17 cellular contexts compared by ENCODE assay signal in genomic region chr18:46419391-46420141, GRCh38.
DNase-seq lines count a peak whose midpoint lies in the region; ATAC-seq and TF ChIP-seq lines count a peak whose summit lies in the region.
"Had no signal": no experiment of that assay in that cellular context is flagged by ENCODE, and none has a peak within 500 bp of the region (broad histone marks: within the 10 kb centered on the region; RNA-seq: fewer than 3 reads in every experiment).

No MANE protein-coding gene starts in this region.

- CTCF ChIA-PET in Calu3 (lab: Charles Lee) = no interaction called here

- H3K27ac Mint-ChIP-seq in brain = peak overlapping the region in 4 of 5 experiments; percentile 63 to 89 (median 86)
- no peak overlapping the region for H3K27ac Mint-ChIP-seq in stimulated activated effector memory CD8-positive, alpha-beta T cell treated with anti-CD3 and anti-CD28 coated beads, Interleukin-12 subunit alpha, Interleukin-12 subunit beta, amount 100 ng/mL, for 72 hours
- H3K27ac Mint-ChIP-seq in Calu3 (ENCODE audit: unreplicated experiment) = no peak overlapping the region
- H3K27ac Mint-ChIP-seq: activated T-helper 17 cell treated with anti-CD3 and anti-CD28 coated beads, Interleukin-2, amount 50 U/mL, for 72 hours; progenitor cell of endocrine pancreas; T-helper 17 cell had no signal

- no peak for TF ChIP-seq CTCF in brain (conservative IDR thresholded peaks at IDR 0.05)
- TF ChIP-seq CTCF in Calu3 (IDR thresholded peaks at IDR 0.05; ENCODE audit: unreplicated experiment) = no peak

- intact Hi-C loops in Calu3 (cut with micrococcal nuclease; ENCODE audit: unreplicated experiment) = no loop called here

- no TSS peak for BruUV-seq in Calu3 (replicated peaks; lab: Mats Ljungman, UMichigan)

- H3K4me1 Mint-ChIP-seq in brain (peaks cover 75% of the 10 kb centered on the region), Calu3 (ENCODE audit: low read depth, unreplicated experiment) (no peaks in the 10 kb centered on the region)
- H3K4me1 Mint-ChIP-seq in stimulated activated effector memory CD8-positive, alpha-beta T cell treated with anti-CD3 and anti-CD28 coated beads, Interleukin-12 subunit alpha, Interleukin-12 subunit beta, amount 100 ng/mL, for 72 hours = no peaks in the 10 kb centered on the region

- H3K36me3 Mint-ChIP-seq in brain (peaks cover 31% of the 10 kb centered on the region), Calu3 (ENCODE audit: insufficient read depth, unreplicated experiment) (no peaks in the 10 kb centered on the region)
- peaks cover 5% of the 10 kb centered on the region for H3K36me3 Mint-ChIP-seq in stimulated activated effector memory CD8-positive, alpha-beta T cell treated with anti-CD3 and anti-CD28 coated beads, Interleukin-12 subunit alpha, Interleukin-12 subunit beta, amount 100 ng/mL, for 72 hours

- H3K9me3 Mint-ChIP-seq in brain = no peaks in the 10 kb centered on the region
- no peaks in the 10 kb centered on the region for H3K9me3 Mint-ChIP-seq in stimulated activated effector memory CD8-positive, alpha-beta T cell treated with anti-CD3 and anti-CD28 coated beads, Interleukin-12 subunit alpha, Interleukin-12 subunit beta, amount 100 ng/mL, for 72 hours
- no peaks in the 10 kb centered on the region for H3K9me3 Mint-ChIP-seq in Calu3 (ENCODE audit: low read depth, unreplicated experiment)
- H3K9me3 Mint-ChIP-seq: activated T-helper 17 cell treated with anti-CD3 and anti-CD28 coated beads, Interleukin-2, amount 50 U/mL, for 72 hours had no signal

- H3K4me3 Mint-ChIP-seq in brain (no peak overlapping the region), Calu3 (ENCODE audit: low read depth, unreplicated experiment) (no peak overlapping the region)
- no peak overlapping the region for H3K4me3 Mint-ChIP-seq in stimulated activated effector memory CD8-positive, alpha-beta T cell treated with anti-CD3 and anti-CD28 coated beads, Interleukin-12 subunit alpha, Interleukin-12 subunit beta, amount 100 ng/mL, for 72 hours
- H3K4me3 Mint-ChIP-seq: activated T-helper 17 cell treated with anti-CD3 and anti-CD28 coated beads, Interleukin-2, amount 50 U/mL, for 72 hours; T-helper 17 cell had no signal

- peak; percentile 66 for DNase-seq in left kidney (ENCODE audit: low read depth, low spot score)
- no peak for DNase-seq in stimulated activated effector memory CD8-positive, alpha-beta T cell treated with anti-CD3 and anti-CD28 coated beads, Interleukin-12 subunit alpha, Interleukin-12 subunit beta, amount 100 ng/mL, for 72 hours (ENCODE audit: low spot score in 2 of 2)
- DNase-seq in Calu3 = no peak
- DNase-seq in DMS79 (lab: John Stamatoyannopoulos, UW) = no peak
- no peak for DNase-seq in activated CD8-positive, alpha-beta memory T cell treated with anti-CD3 and anti-CD28 coated beads, Interleukin-2, amount 50 U/mL, for 4 hours
- DNase-seq: activated CD4-positive, alpha-beta T cell treated with anti-CD3 and anti-CD28 coated beads for 48 hours; dorsolateral prefrontal cortex; mucosa of descending colon; NCI-H2029; NCI-H82; RPMI8226; T-helper 17 cell had no signal

- ATAC-seq in HG02678 (IDR thresholded peaks at IDR 0.05; ENCODE audit: unreplicated experiment) = peak; percentile 43
- peak; percentile 12 for ATAC-seq in stimulated activated effector memory CD8-positive, alpha-beta T cell treated with anti-CD3 and anti-CD28 coated beads, Interleukin-12 subunit alpha, Interleukin-12 subunit beta, amount 100 ng/mL, for 72 hours
- no peak for ATAC-seq in GM18517 (IDR thresholded peaks at IDR 0.05; ENCODE audit: unreplicated experiment)
- ATAC-seq: activated T-helper 17 cell treated with anti-CD3 and anti-CD28 coated beads, Interleukin-2, amount 50 U/mL, for 72 hours; mucosa of descending colon; T-helper 17 cell had no signal

- H3K27me3 Mint-ChIP-seq in brain (no peaks in the 10 kb centered on the region), Calu3 (ENCODE audit: unreplicated experiment) (peaks cover 14% of the 10 kb centered on the region)
- H3K27me3 Mint-ChIP-seq: activated T-helper 17 cell treated with anti-CD3 and anti-CD28 coated beads, Interleukin-2, amount 50 U/mL, for 72 hours; progenitor cell of endocrine pancreas; T-helper 17 cell had no signal

Comparison
In these comparisons a context has a peak if more than half of its experiments do, and no peak if none do; other contexts are left out.
1. H3K27ac Mint-ChIP-seq: peak in brain (4 of 5); none in stimulated activated effector memory CD8-positive, alpha-beta T cell treated with anti-CD3 and anti-CD28 coated beads, Interleukin-12 subunit alpha, Interleukin-12 subunit beta, amount 100 ng/mL, for 72 hours (single experiment) and Calu3 (single experiment).